9 cellular contexts compared by ENCODE assay signal in genomic region chr22:38788417-38788816, GRCh38. TPM values are rescaled to one million over a fixed set of nuclear protein-coding genes. Genes with fewer than 3 reads are reported as not detected.
DNase-seq lines count a peak whose midpoint lies in the region; ATAC-seq and TF ChIP-seq lines count a peak whose summit lies in the region.
"Had no signal": no experiment of that assay in that cellular context is flagged by ENCODE, and none has a peak within 500 bp of the region (broad histone marks: within the 10 kb centered on the region; RNA-seq: fewer than 3 reads in every experiment).

No MANE protein-coding gene starts in this region.

- peak overlapping the region; percentile 90 for H3K27ac ChIP-seq in right cardiac atrium (ENCODE audit: low read length)
- H3K27ac ChIP-seq in stomach = peak overlapping the region in 4 of 5 donors; percentile 69 to 80 (median 76)

- H3K4me3 ChIP-seq in right cardiac atrium (ENCODE audit: low read length) (no peak overlapping the region), stomach (no peak overlapping the region)

- intact Hi-C loops in right cardiac atrium (cut with DNase I) (no loop called here), stomach (cut with DNase I; ENCODE audit: low total_unique reads) (no loop called here)

- no peak overlapping the region for H3K4me3 Mint-ChIP-seq in natural killer cell treated with Interleukin-12 subunit alpha and Interleukin-12 subunit beta and Interleukin-15 and Interleukin-18, amount 100 ng/mL, for 72 hours

- DNase-seq in H4 (ENCODE audit: low spot score) (peak; percentile 93), amniotic stem cell (lab: John Stamatoyannopoulos, UW) (peak; percentile 75), right cardiac atrium (peak in 2 of 3 donors; percentile 57 to 83), stomach (peak; percentile 32), GF-D8 (lab: John Stamatoyannopoulos, UW) (no peak), OCI-M1 (lab: John Stamatoyannopoulos, UW) (no peak), DMS153 (lab: John Stamatoyannopoulos, UW) (no peak)
- no peak for DNase-seq in natural killer cell treated with Interleukin-12 subunit alpha and Interleukin-12 subunit beta and Interleukin-15 and Interleukin-18, amount 100 ng/mL, for 72 hours (ENCODE audit: low spot score)
- DNase-seq: SW 1271 had no signal

- no peaks in the 10 kb centered on the region for H3K27me3 Mint-ChIP-seq in natural killer cell treated with Interleukin-12 subunit alpha and Interleukin-12 subunit beta and Interleukin-15 and Interleukin-18, amount 100 ng/mL, for 72 hours

- peaks cover 0 to 17% (median 12%) of the 10 kb centered on the region in 4 donors for H3K36me3 ChIP-seq in stomach

- TF ChIP-seq EP300 in stomach (IDR thresholded peaks at IDR 0.05) = no peak

- no peak overlapping the region for H3K27ac Mint-ChIP-seq in natural killer cell treated with Interleukin-12 subunit alpha and Interleukin-12 subunit beta and Interleukin-15 and Interleukin-18, amount 100 ng/mL, for 72 hours

- WGBS in right cardiac atrium = 20% methylated on average over 6 of the region's 6 CpGs
- WGBS in stomach, 5 donors = 44 to 50% (median 46%) methylated on average over 6 of the region's 6 CpGs

- H3K4me1 Mint-ChIP-seq in natural killer cell treated with Interleukin-12 subunit alpha and Interleukin-12 subunit beta and Interleukin-15 and Interleukin-18, amount 100 ng/mL, for 72 hours (ENCODE audit: low read depth in 2 of 2) = peaks cover 6% of the 10 kb centered on the region in 2 donors

- H3K9me3 ChIP-seq in right cardiac atrium (ENCODE audit: control insufficient read depth, low read length) = no peaks in the 10 kb centered on the region
- H3K9me3 ChIP-seq in stomach = no peaks in the 10 kb centered on the region

- peak; percentile 86 to 91 for ATAC-seq in right cardiac atrium
- no peak for ATAC-seq in natural killer cell treated with Interleukin-12 subunit alpha and Interleukin-12 subunit beta and Interleukin-15 and Interleukin-18, amount 100 ng/mL, for 72 hours

- no peaks in the 10 kb centered on the region for H3K9me3 Mint-ChIP-seq in natural killer cell treated with Interleukin-12 subunit alpha and Interleukin-12 subunit beta and Interleukin-15 and Interleukin-18, amount 100 ng/mL, for 72 hours

- no peak for TF ChIP-seq POLR2A in stomach (IDR thresholded peaks at IDR 0.05)

- no peaks in the 10 kb centered on the region for H3K36me3 Mint-ChIP-seq in natural killer cell treated with Interleukin-12 subunit alpha and Interleukin-12 subunit beta and Interleukin-15 and Interleukin-18, amount 100 ng/mL, for 72 hours

- TF ChIP-seq CTCF in stomach (IDR thresholded peaks at IDR 0.05) = no peak

- H3K27me3 ChIP-seq in right cardiac atrium (ENCODE audit: control insufficient read depth, insufficient read depth) = no peaks in the 10 kb centered on the region
- no peaks in the 10 kb centered on the region for H3K27me3 ChIP-seq in stomach

- H3K4me1 ChIP-seq in right cardiac atrium (ENCODE audit: control insufficient read depth, insufficient read depth, low read length) = peaks cover 16% of the 10 kb centered on the region
- peaks cover 16 to 54% (median 42%) of the 10 kb centered on the region in 4 donors for H3K4me1 ChIP-seq in stomach

RNA-seq across cellular contexts. Expression of gene DNAL4, which starts 5.5 kb away (rescaled TPM):
- total RNA-seq in H4 (2014; rRNA removed; shearing (Covaris generic)) = 6.4 and 6.6 TPM in 2 replicates
- 10 to 100 TPM; 10.7 to 13.7 (median 12.7) TPM for total RNA-seq in right cardiac atrium
- polyA plus RNA-seq in right cardiac atrium = 14.7 TPM
- 10 to 100 TPM in 4 of 5 donors, under 1 TPM in 1; 0.58 to 33.0 (median 11.2) TPM for total RNA-seq in stomach
- 10 to 100 TPM; 15.9 to 22.5 (median 21.4) TPM for polyA plus RNA-seq in stomach
- total RNA-seq in natural killer cell treated with Interleukin-12 subunit alpha and Interleukin-12 subunit beta and Interleukin-15 and Interleukin-18, amount 100 ng/mL, for 72 hours = 10 to 100 TPM in 1 of 2 donors, 1 to 10 TPM in 1; 9.0 to 11.0 TPM

RNA-seq across cellular contexts. Expression of gene SUN2, which starts 32.6 kb away (rescaled TPM):
- total RNA-seq in H4 (2014; rRNA removed; shearing (Covaris generic)) = 42.0 and 57.2 TPM in 2 replicates
- 100 to 1,000 TPM; 103 to 123 (median 116) TPM for total RNA-seq in right cardiac atrium
- 61.7 TPM for polyA plus RNA-seq in right cardiac atrium
- 100 to 1,000 TPM; 108 to 387 (median 142) TPM for total RNA-seq in stomach
- polyA plus RNA-seq in stomach = 10 to 100 TPM; 25.3 to 51.8 (median 26.4) TPM
- total RNA-seq in natural killer cell treated with Interleukin-12 subunit alpha and Interleukin-12 subunit beta and Interleukin-15 and Interleukin-18, amount 100 ng/mL, for 72 hours = 100 to 1,000 TPM; 203 to 215 TPM

RNA-seq across cellular contexts. Expression of gene NPTXR, which starts 55.4 kb away (rescaled TPM):
- total RNA-seq in H4 (2014; rRNA removed; shearing (Covaris generic)) = 3.1 and 4.1 TPM in 2 replicates
- 10 to 100 TPM; 23.8 to 51.1 (median 38.4) TPM for total RNA-seq in right cardiac atrium
- 32.3 TPM for polyA plus RNA-seq in right cardiac atrium
- 10 to 100 TPM in 2 of 5 donors, 1 to 10 TPM in 3; 1.2 to 19.6 (median 4.1) TPM for total RNA-seq in stomach
- 1 to 10 TPM in 2 of 3 donors, under 1 TPM in 1; 0.46 to 2.4 (median 2.2) TPM for polyA plus RNA-seq in stomach
- total RNA-seq in natural killer cell treated with Interleukin-12 subunit alpha and Interleukin-12 subunit beta and Interleukin-15 and Interleukin-18, amount 100 ng/mL, for 72 hours = 1 to 10 TPM; 1.3 to 1.5 TPM

Comparison
In these comparisons a context has a peak if more than half of its experiments do, and no peak if none do; other contexts are left out.
1. DNase-seq: peak in H4 (single experiment), amniotic stem cell (single experiment), right cardiac atrium (2 of 3) and stomach (single experiment); none in GF-D8 (single experiment), natural killer cell treated with Interleukin-12 subunit alpha and Interleukin-12 subunit beta and Interleukin-15 and Interleukin-18, amount 100 ng/mL, for 72 hours (single experiment), OCI-M1 (single experiment) and DMS153 (single experiment).
2. ATAC-seq: peak in right cardiac atrium (2 of 2); none in natural killer cell treated with Interleukin-12 subunit alpha and Interleukin-12 subunit beta and Interleukin-15 and Interleukin-18, amount 100 ng/mL, for 72 hours (0 of 2).